Comparison of ENCODE assay signal across 33 cellular contexts in the genomic region with DNA sequence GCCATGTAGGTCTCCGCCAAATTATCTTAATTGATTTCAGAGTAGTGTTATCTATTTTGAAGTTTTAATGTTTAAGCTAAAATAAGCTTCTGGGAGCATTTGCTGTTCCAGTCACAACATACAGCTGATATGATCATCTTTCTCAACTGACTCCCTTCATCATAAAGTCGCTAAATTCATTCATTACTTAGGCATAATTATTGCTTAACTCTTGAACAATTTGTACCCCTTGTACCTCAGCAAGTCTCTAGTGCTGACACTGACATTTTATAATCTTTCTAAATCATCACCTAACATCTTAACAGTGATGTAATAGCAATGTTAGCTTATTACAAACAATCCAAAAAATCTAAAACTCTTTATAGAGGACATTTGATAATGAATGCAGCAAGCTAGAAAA. TPM values are rescaled to one million over a fixed set of nuclear protein-coding genes. Genes with fewer than 3 reads are reported as not detected.
"Had no signal": no experiment of that assay in that cellular context is flagged by ENCODE, and none has a peak within 500 bp of the region (broad histone marks: within the 10 kb centered on the region; RNA-seq: fewer than 3 reads in every experiment).

No MANE protein-coding gene starts in this region.

- H3K27ac Mint-ChIP-seq: activated B cell treated with CpG ODN at 0.5 μM for 24 hours; activated CD8-positive, alpha-beta T cell treated with anti-CD3 and anti-CD28 coated beads for 36 hours; activated naive CD8-positive, alpha-beta T cell; activated T-helper 17 cell treated with anti-CD3 and anti-CD28 coated beads, Interleukin-2, amount 50 U/mL, for 72 hours; T-helper 17 cell; T-helper 2 cell treated with Interferon-gamma antibody and Interleukin-4, amounts not matched to agents 5 μg/mL and 100 μg/mL, for 36 hours had no signal

- FAIRE-seq: astrocyte, bronchial epithelial cell, endometrium, endothelial cell of umbilical vein, frontal cortex had no signal

- H3K4me3 Mint-ChIP-seq: activated B cell treated with CpG ODN at 0.5 μM for 24 hours; activated CD8-positive, alpha-beta T cell treated with anti-CD3 and anti-CD28 coated beads for 36 hours; activated naive CD8-positive, alpha-beta T cell; activated T-cell treated with anti-CD3 and anti-CD28 coated beads, Interleukin-2, amount 50 U/mL, for 4 hours; activated T-helper 17 cell treated with anti-CD3 and anti-CD28 coated beads, Interleukin-2, amount 50 U/mL, for 72 hours; T-helper 17 cell; T-helper 2 cell treated with Interferon-gamma antibody and Interleukin-4, amounts not matched to agents 5 μg/mL and 100 μg/mL, for 36 hours had no signal

- H3K27me3 ChIP-seq: brain microvascular endothelial cell, colonic mucosa, esophagus squamous epithelium had no signal

- H3K4me3 ChIP-seq: colonic mucosa, esophagus squamous epithelium had no signal

- H3K4me1 Mint-ChIP-seq: T-helper 17 cell had no signal

- ATAC-seq: activated CD4-positive, CD25-positive, alpha-beta regulatory T cell treated with anti-CD3 and anti-CD28 coated beads, Interleukin-2, amount 50 U/mL, for 24 hours; activated CD8-positive, alpha-beta T cell treated with anti-CD3 and anti-CD28 coated beads for 36 hours; activated T-cell treated with anti-CD3 and anti-CD28 coated beads, Interleukin-2, amount 50 U/mL, for 4 hours; activated T-helper 17 cell treated with anti-CD3 and anti-CD28 coated beads, Interleukin-2, amount 50 U/mL, for 72 hours; T-helper 17 cell had no signal

- H3K9me3 Mint-ChIP-seq: activated B cell treated with CpG ODN at 0.5 μM for 24 hours; activated CD8-positive, alpha-beta T cell treated with anti-CD3 and anti-CD28 coated beads for 36 hours; activated T-helper 17 cell treated with anti-CD3 and anti-CD28 coated beads, Interleukin-2, amount 50 U/mL, for 72 hours; T-helper 2 cell treated with Interferon-gamma antibody and Interleukin-4, amounts not matched to agents 5 μg/mL and 100 μg/mL, for 36 hours had no signal

- H3K27me3 Mint-ChIP-seq: activated B cell treated with CpG ODN at 0.5 μM for 24 hours had no signal

- DNase-seq: activated B cell treated with CpG ODN at 0.5 μM for 24 hours; activated CD4-positive, alpha-beta T cell treated with anti-CD3 and anti-CD28 coated beads for 48 hours; activated CD4-positive, alpha-beta T cell treated with anti-CD3 and anti-CD28 coated beads, Interleukin-2, amount 50 U/mL, for 1 hour; activated CD4-positive, alpha-beta T cell treated with anti-CD3 and anti-CD28 coated beads, Interleukin-2, amount 50 U/mL, for 48 hours; activated CD8-positive, alpha-beta memory T cell treated with anti-CD3 and anti-CD28 coated beads for 24 hours; activated CD8-positive, alpha-beta T cell treated with anti-CD3 and anti-CD28 coated beads for 36 hours; activated effector memory CD4-positive, alpha-beta T cell treated with Interleukin-2 at 50 U/mL for 16 hours; activated gamma-delta T cell treated with Interleukin-2 at 50 U/mL for 16 hours; activated naive CD4-positive, alpha-beta T cell treated with anti-CD3 and anti-CD28 coated beads, Interleukin-2, amount 50 U/mL, for 16 hours; activated naive CD4-positive, alpha-beta T cell treated with Interleukin-2 at 50 U/mL for 16 hours; activated T-cell treated with anti-CD3 and anti-CD28 coated beads, Interleukin-2, amount 50 U/mL, for 4 hours; amniotic stem cell; anterior cingulate cortex; brain microvascular endothelial cell; colonic mucosa; effector CD8-positive, alpha-beta T cell; esophagus squamous epithelium; head of caudate nucleus; T-helper 17 cell; T1000; WERI-Rb-1 had no signal

- H3K36me3 ChIP-seq: brain microvascular endothelial cell, colonic mucosa, esophagus squamous epithelium, WERI-Rb-1 had no signal

- H3K4me1 ChIP-seq: colonic mucosa, esophagus squamous epithelium had no signal

- H3K9me3 ChIP-seq: colonic mucosa, esophagus squamous epithelium had no signal

- H3K36me3 Mint-ChIP-seq: activated naive CD8-positive, alpha-beta T cell had no signal

- H3K27ac ChIP-seq: brain microvascular endothelial cell, colonic mucosa, epithelial cell of prostate, esophagus squamous epithelium, WERI-Rb-1 had no signal

RNA-seq across cellular contexts. Expression of gene WNT16, which starts 54.3 kb away (rescaled TPM):
- total RNA-seq: activated CD8-positive, alpha-beta T cell treated with anti-CD3 and anti-CD28 coated beads for 36 hours; activated T-helper 17 cell treated with anti-CD3 and anti-CD28 coated beads, Interleukin-2, amount 50 U/mL, for 72 hours; bronchial epithelial cell; dermis microvascular lymphatic vessel endothelial cell; endothelial cell of umbilical vein; T-helper 17 cell had no signal
- polyA plus RNA-seq: adipose tissue, endothelial cell of umbilical vein had no signal
